In the genomic region with DNA sequence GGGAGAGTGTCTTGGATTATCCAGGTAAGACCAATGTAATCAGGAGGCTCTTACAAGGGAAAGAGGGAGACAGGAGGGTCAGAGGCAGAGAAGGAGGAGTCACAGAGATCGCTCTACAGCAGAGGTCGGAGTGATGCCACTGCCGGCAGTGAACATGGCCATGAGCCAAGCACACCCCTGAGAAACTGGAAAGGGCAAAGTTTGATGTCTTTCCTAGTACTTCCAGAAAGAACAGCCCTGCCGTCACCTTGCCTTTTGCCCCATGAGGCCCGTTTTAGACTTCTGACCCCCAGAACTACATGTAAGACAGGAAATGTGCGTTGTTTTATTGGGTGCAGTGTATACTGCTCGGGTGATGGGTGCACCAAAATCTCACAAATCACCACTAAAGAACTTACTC, we compare ENCODE assay signal across 19 cellular contexts.
DNase-seq lines count a peak whose midpoint lies in the region; ATAC-seq and TF ChIP-seq lines count a peak whose summit lies in the region.
"Had no signal": no experiment of that assay in that cellular context is flagged by ENCODE, and none has a peak within 500 bp of the region (broad histone marks: within the 10 kb centered on the region; RNA-seq: fewer than 3 reads in every experiment).

No MANE protein-coding gene starts in this region.

- H3K27me3 Mint-ChIP-seq in natural killer cell (ENCODE audit: low read depth in 2 of 2), result peaks cover 0 to 12% of the 10 kb centered on the region in 2 donors
- H3K27me3 Mint-ChIP-seq: CD4-positive, CD25-positive, alpha-beta regulatory T cell had no signal

- H3K36me3 ChIP-seq in osteoblast (ENCODE audit: insufficient read depth, low read length), result no peaks in the 10 kb centered on the region
- H3K36me3 ChIP-seq: BLaER1 treated with 17β-estradiol and CSF1 and Interleukin-3, amounts not matched to agents 10 nM and 100 nM had no signal

- peaks cover 13% of the 10 kb centered on the region for H3K4me1 ChIP-seq in osteoblast (ENCODE audit: insufficient read depth, low read length)
- H3K4me1 ChIP-seq: A549 had no signal

- no peaks in the 10 kb centered on the region for H3K9me3 ChIP-seq in osteoblast (ENCODE audit: low read depth, low read length)

- H3K4me3 Mint-ChIP-seq in natural killer cell, result no peak overlapping the region
- H3K4me3 Mint-ChIP-seq: B cell; CD14-positive monocyte; CD4-positive, alpha-beta memory T cell; CD4-positive, CD25-positive, alpha-beta regulatory T cell; CD8-positive, alpha-beta memory T cell had no signal

- no peaks in the 10 kb centered on the region for H3K9me3 Mint-ChIP-seq in natural killer cell

- H3K27ac ChIP-seq in osteoblast (ENCODE audit: low read depth, low read length), result no peak overlapping the region
- H3K27ac ChIP-seq: 22Rv1; A549; BLaER1 treated with 17β-estradiol and CSF1 and Interleukin-3, amounts not matched to agents 10 nM and 100 nM had no signal

- ATAC-seq in Right ventricle myocardium superior (ENCODE audit: poor library complexity) (no peak), Right ventricle myocardium inferior (no peak), left colon (peak; percentile 71), natural killer cell (no peak)
- ATAC-seq: A549 had no signal

- H3K4me2 ChIP-seq in osteoblast (ENCODE audit: insufficient read depth, low read length), result no peak overlapping the region
- H3K4me2 ChIP-seq: A549; BLaER1 treated with 17β-estradiol and CSF1 and Interleukin-3, amounts not matched to agents 10 nM and 100 nM had no signal

- H3K79me2 ChIP-seq in osteoblast (ENCODE audit: insufficient read depth, low read length), result no peaks in the 10 kb centered on the region

- no peak overlapping the region for H2AFZ ChIP-seq in osteoblast (ENCODE audit: low read length)

- no peaks in the 10 kb centered on the region for H4K20me1 ChIP-seq in osteoblast (ENCODE audit: insufficient read depth, low read length)
- H4K20me1 ChIP-seq: BLaER1 treated with 17β-estradiol and CSF1 and Interleukin-3, amounts not matched to agents 10 nM and 100 nM had no signal

- intact Hi-C loops in Right ventricle myocardium superior (cut with DNase I), result no loop called here
- intact Hi-C loops in Right ventricle myocardium inferior (cut with DNase I), result no loop called here
- intact Hi-C loops in left colon (cut with DNase I, micrococcal nuclease), result no loop called here
- intact Hi-C loops in natural killer cell (cut with micrococcal nuclease), result no loop called here

- TF ChIP-seq CTCF in osteoblast (IDR thresholded peaks at IDR 0.05; ENCODE audit: extremely low read depth, low read depth, low read length) (no peak), natural killer cell (IDR thresholded peaks at IDR 0.05) (no peak)

- DNase-seq in Right ventricle myocardium superior, result peak; percentile 5
- DNase-seq in Right ventricle myocardium inferior (ENCODE audit: missing footprints), result no peak
- peak in 1 of 2 donors; percentile 24 for DNase-seq in left colon
- peak; percentile 35 for DNase-seq in osteoblast (ENCODE audit: insufficient read length, low spot score, missing footprints)
- no peak for DNase-seq in D341Med (ENCODE audit: low spot score)
- DNase-seq in natural killer cell, result no peak
- no peak for DNase-seq in C1 segment of cervical spinal cord (lab: John Stamatoyannopoulos, UW)
- DNase-seq: AML-193; CD4-positive, alpha-beta memory T cell; CD4-positive, CD25-positive, alpha-beta regulatory T cell; CD8-positive, alpha-beta memory T cell; COR-L47; DMS79 treated with DMSO at 0.1 percent for 48 hours; GF-D8 had no signal

- no peaks in the 10 kb centered on the region for H3K36me3 Mint-ChIP-seq in natural killer cell
- H3K36me3 Mint-ChIP-seq: CD14-positive monocyte; CD4-positive, alpha-beta memory T cell; CD8-positive, alpha-beta memory T cell had no signal

- H3K27ac Mint-ChIP-seq in natural killer cell, result no peak overlapping the region
- H3K27ac Mint-ChIP-seq: B cell; CD4-positive, alpha-beta memory T cell; CD8-positive, alpha-beta memory T cell had no signal

- H3K27me3 ChIP-seq in osteoblast (ENCODE audit: insufficient read depth, low read length), result no peaks in the 10 kb centered on the region
- H3K27me3 ChIP-seq: BLaER1 treated with 17β-estradiol and CSF1 and Interleukin-3, amounts not matched to agents 10 nM and 100 nM had no signal

- peaks cover 0 to 10% of the 10 kb centered on the region in 2 donors for H3K4me1 Mint-ChIP-seq in natural killer cell
- H3K4me1 Mint-ChIP-seq: B cell; CD4-positive, alpha-beta memory T cell; CD4-positive, CD25-positive, alpha-beta regulatory T cell had no signal

- no peak overlapping the region for H3K4me3 ChIP-seq in osteoblast (ENCODE audit: insufficient read depth, low read length)
- H3K4me3 ChIP-seq: A549; BLaER1 treated with 17β-estradiol and CSF1 and Interleukin-3, amounts not matched to agents 10 nM and 100 nM had no signal

Comparison
In these comparisons a context has a peak if more than half of its experiments do, and no peak if none do; other contexts are left out.
1. DNase-seq: peak in Right ventricle myocardium superior (single experiment) and osteoblast (single experiment); none in Right ventricle myocardium inferior (single experiment), D341Med (single experiment), natural killer cell (single experiment) and C1 segment of cervical spinal cord (0 of 14).